ENCODE assay signal across 1 cellular context in genomic region chr11:3737386-3737933, GRCh38.
TF ChIP-seq lines count a peak whose summit lies in the region.

No MANE protein-coding gene starts in this region.

TF ChIP-seq in GM23338, 12 proteins besides CTCF, POLR2A, EP300 and RAD21 (continued from another document):
- TF ChIP-seq EZH2phosphoT487 (IDR thresholded peaks at IDR 0.05; ENCODE audit: unreplicated experiment) (no peak), NANOG (IDR thresholded peaks at IDR 0.05; ENCODE audit: borderline replicate concordance) (no peak), CREB1 (CRISPR knock-in tag; IDR thresholded peaks at IDR 0.05; ENCODE audit: low read depth) (no peak), ZNF462 (CRISPR knock-in tag; IDR thresholded peaks at IDR 0.05) (no peak), ZNF331 (CRISPR knock-in tag; IDR thresholded peaks at IDR 0.05; ENCODE audit: low read depth) (no peak), POLR2AphosphoS5 (IDR thresholded peaks at IDR 0.05; ENCODE audit: low read depth) (no peak)
